In the genomic region with DNA sequence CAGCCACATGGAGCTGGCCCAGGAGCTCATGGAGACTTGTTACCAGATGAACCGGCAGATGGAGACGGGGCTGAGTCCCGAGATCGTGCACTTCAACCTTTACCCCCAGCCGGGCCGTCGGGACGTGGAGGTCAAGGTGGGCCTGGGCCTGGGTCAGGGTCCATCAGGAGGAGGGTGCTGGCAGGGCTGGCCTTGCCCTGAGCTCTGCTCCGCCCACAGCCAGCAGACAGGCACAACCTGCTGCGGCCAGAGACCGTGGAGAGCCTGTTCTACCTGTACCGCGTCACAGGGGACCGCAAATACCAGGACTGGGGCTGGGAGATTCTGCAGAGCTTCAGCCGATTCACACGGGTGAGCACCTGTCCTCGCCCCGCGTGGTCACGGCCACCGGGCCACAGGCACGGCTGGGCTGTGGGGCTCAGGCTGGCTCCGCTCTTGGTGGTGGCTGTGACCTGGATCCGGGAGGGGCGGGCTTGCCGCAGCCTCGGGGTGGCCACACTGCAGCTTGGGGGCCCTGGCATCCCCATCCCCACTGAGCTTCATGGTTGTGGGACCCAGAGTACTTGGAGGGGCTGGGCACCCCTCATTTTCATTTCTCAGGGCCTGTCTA, we compare ENCODE assay signal across 28 cellular contexts. TPM values are rescaled to one million over a fixed set of nuclear protein-coding genes. Genes with fewer than 3 reads are reported as not detected.
"Had no signal": no experiment of that assay in that cellular context is flagged by ENCODE, and none has a peak within 500 bp of the region (broad histone marks: within the 10 kb centered on the region; RNA-seq: fewer than 3 reads in every experiment).

No MANE protein-coding gene starts in this region.

- DNase-seq: activated CD4-positive, alpha-beta memory T cell treated with anti-CD3 and anti-CD28 coated beads, Interleukin-2, amount 10 ng/mL, durations not matched to agents 7 days and 5 days; activated CD4-positive, alpha-beta T cell treated with anti-CD3 and anti-CD28 coated beads for 1 hour; activated CD4-positive, alpha-beta T cell treated with anti-CD3 and anti-CD28 coated beads, Interleukin-2, amount 10 ng/mL, durations not matched to agents 7 days and 5 days; activated CD8-positive, alpha-beta memory T cell treated with anti-CD3 and anti-CD28 coated beads, Interleukin-2, amount 50 U/mL, for 48 hours; activated gamma-delta T cell; activated naive CD4-positive, alpha-beta T cell treated with anti-CD3 and anti-CD28 coated beads, Interleukin-2, amount 50 U/mL, for 16 hours; activated T-cell treated with anti-CD3 and anti-CD28 coated beads, Interleukin-2, amount 50 U/mL, for 24 hours; anterior cingulate cortex; effector memory CD8-positive, alpha-beta T cell; erythroblast; hypothalamus; immature natural killer cell; kidney; left colon; naive B cell; nephron progenitor cell; stimulated activated CD4-positive, alpha-beta T cell treated with anti-CD3 and anti-CD28 coated beads, Interleukin-2, amount 100 ng/mL, for 24 hours; stimulated activated naive CD4-positive, alpha-beta T cell treated with Interleukin-2 at 50 U/mL for 16 hours; T-helper 2 cell had no signal

- H3K4me1 ChIP-seq: gastroesophageal sphincter, pancreas, psoas muscle had no signal

- H3K9me3 ChIP-seq: gastroesophageal sphincter, pancreas, psoas muscle, thoracic aorta had no signal

- H3K4me3 ChIP-seq: coronary artery, gastroesophageal sphincter, pancreas, psoas muscle, thoracic aorta had no signal

- H3K27me3 ChIP-seq: gastroesophageal sphincter, pancreas had no signal

- ATAC-seq: effector memory CD8-positive, alpha-beta T cell; gastroesophageal sphincter; left colon; pancreas; WTC11 had no signal

- FAIRE-seq: kidney, pancreas, urothelium cell line had no signal

- H3K27ac ChIP-seq: coronary artery, gastroesophageal sphincter, pancreas, psoas muscle, thoracic aorta had no signal

RNA-seq across cellular contexts. Expression of gene GRIN1, which starts 31.5 kb away (rescaled TPM):
- total RNA-seq: fibroblast of villous mesenchyme, psoas muscle, subcutaneous adipose tissue, thoracic aorta had no signal
- polyA plus RNA-seq: immature natural killer cell had no signal
